10 cellular contexts compared by ENCODE assay signal in genomic region chr1:27572679-27573426, GRCh38. TPM values are rescaled to one million over a fixed set of nuclear protein-coding genes. Genes with fewer than 3 reads are reported as not detected.
DNase-seq lines count a peak whose midpoint lies in the region; ATAC-seq and TF ChIP-seq lines count a peak whose summit lies in the region.
"Had no signal": no experiment of that assay in that cellular context is flagged by ENCODE, and none has a peak within 500 bp of the region (broad histone marks: within the 10 kb centered on the region; RNA-seq: fewer than 3 reads in every experiment).

No MANE protein-coding gene starts in this region.

- in situ Hi-C loops in transverse colon (cut with MboI; ENCODE audit: low pct_ligation_motif_present in 1 of 4, low pct_unique_long_range_greater_than_20kb in 1 of 4, low sequenced_read_pairs in 3 of 4): no loop called here

- TF ChIP-seq CTCF in dorsolateral prefrontal cortex (IDR thresholded peaks at IDR 0.05 in 54 of 56, conservative IDR thresholded peaks at IDR 0.05 in 2 of 56; ENCODE audit: low read depth in 1 of 56, partially characterized antibody in 56 of 56): no peak
- TF ChIP-seq CTCF in transverse colon (IDR thresholded peaks at IDR 0.05): no peak

- intact Hi-C loops in dorsolateral prefrontal cortex (cut with DNase I): no loop called here
- intact Hi-C loops in transverse colon (cut with DNase I; ENCODE audit: low total_unique reads): no loop called here

- DNase-seq in NCI-H526 (lab: John Stamatoyannopoulos, UW): peak; percentile 13 to 65
- DNase-seq in NCI-H526 treated with DMSO at 0.1 percent for 48 hours (lab: John Stamatoyannopoulos, UW): no peak
- DNase-seq in dorsolateral prefrontal cortex: no peak
- DNase-seq in transverse colon: no peak
- DNase-seq in HUDEP-2 (lab: John Stamatoyannopoulos, UW; ENCODE audit: unreplicated experiment in 76 of 76): no peak
- DNase-seq in stimulated activated CD4-positive, alpha-beta T cell treated with anti-CD3 and anti-CD28 coated beads, Interleukin-4, amount 100 ng/mL, for 1 hour: no peak
- DNase-seq: ACHN, NCI-H2227 treated with DMSO at 0.1 percent for 48 hours had no signal

- no peak for TF ChIP-seq EP300 in transverse colon (IDR thresholded peaks at IDR 0.05; ENCODE audit: low read depth)

- H3K27me3 ChIP-seq in dorsolateral prefrontal cortex: no peaks in the 10 kb centered on the region
- H3K27me3 ChIP-seq in muscle layer of colon (ENCODE audit: control insufficient read depth in 1 of 2, insufficient read depth in 2 of 2, low read length in 2 of 2): no peaks in the 10 kb centered on the region
- H3K27me3 ChIP-seq in transverse colon: no peaks in the 10 kb centered on the region

- H3K9me3 ChIP-seq in muscle layer of colon (ENCODE audit: low read length): no peaks in the 10 kb centered on the region
- H3K9me3 ChIP-seq in transverse colon: no peaks in the 10 kb centered on the region

- peak overlapping the region in 20 of 59 donors; percentile 2 to 42 (median 22) for H3K4me3 ChIP-seq in dorsolateral prefrontal cortex
- H3K4me3 ChIP-seq in muscle layer of colon (ENCODE audit: low read depth in 1 of 2, low read length in 2 of 2): peak overlapping the region in 1 of 2 donors; percentile 32
- H3K4me3 ChIP-seq in transverse colon: no peak overlapping the region

- TF ChIP-seq POLR2A in transverse colon (IDR thresholded peaks at IDR 0.05): no peak

- H3K36me3 ChIP-seq in muscle layer of colon (ENCODE audit: insufficient read depth, low read length): no peaks in the 10 kb centered on the region
- H3K36me3 ChIP-seq in transverse colon: no peaks in the 10 kb centered on the region

- H3K27ac ChIP-seq in dorsolateral prefrontal cortex (peak overlapping the region in 58 of 59 donors; percentile 4 to 95 (median 76)), muscle layer of colon (ENCODE audit: low read depth, low read length) (peak overlapping the region; percentile 94), transverse colon (peak overlapping the region; percentile 82 to 95 (median 92))

- no peak for ATAC-seq in HG03439 (IDR thresholded peaks at IDR 0.05; ENCODE audit: unreplicated experiment)

- H3K4me1 ChIP-seq in muscle layer of colon (ENCODE audit: insufficient read depth, low read length) (peaks cover 86% of the 10 kb centered on the region), transverse colon (peaks cover 56 to 93% (median 75%) of the 10 kb centered on the region in 4 donors)

- H3K9ac ChIP-seq in muscle layer of colon (ENCODE audit: low read length): peak overlapping the region; percentile 42

- 76% methylated on average over 14 of the region's 14 CpGs; no CpG with 5 or more reads in 1 of the 2 donors for WGBS in transverse colon (ENCODE audit: low coverage in 1 of 2), 2 donors

RNA-seq across cellular contexts. Expression of gene AHDC1, which starts 31.1 kb away (rescaled TPM):
- total RNA-seq in dorsolateral prefrontal cortex: 100 to 1,000 TPM in 21 of 120 experiments, 10 to 100 TPM in 99; 57.6 to 160 (median 87.2) TPM
- total RNA-seq in transverse colon: 10 to 100 TPM; 11.7 to 34.4 (median 21.3) TPM

Comparison
In these comparisons a context has a peak if more than half of its experiments do, and no peak if none do; other contexts are left out.
1. DNase-seq: peak in NCI-H526 (2 of 2); none in NCI-H526 treated with DMSO at 0.1 percent for 48 hours (single experiment), dorsolateral prefrontal cortex (0 of 10), transverse colon (single experiment), HUDEP-2 (0 of 76) and stimulated activated CD4-positive, alpha-beta T cell treated with anti-CD3 and anti-CD28 coated beads, Interleukin-4, amount 100 ng/mL, for 1 hour (single experiment).
2. Peak in every context shown above with its lines, with median percentiles within 50 percentile points of each other: H3K27ac ChIP-seq.